Comparison of ENCODE assay signal across 8 cellular contexts in genomic region chr12:3751151-3752095, GRCh38. TPM values are rescaled to one million over a fixed set of nuclear protein-coding genes. Genes with fewer than 3 reads are reported as not detected.
DNase-seq lines count a peak whose midpoint lies in the region; ATAC-seq and TF ChIP-seq lines count a peak whose summit lies in the region.

No MANE protein-coding gene starts in this region.

- H3K4me1 Mint-ChIP-seq in central memory CD8-positive, alpha-beta T cell = peaks cover 40% of the 10 kb centered on the region
- peaks cover 7% of the 10 kb centered on the region for H3K4me1 Mint-ChIP-seq in osteocyte (ENCODE audit: unreplicated experiment)

- TF ChIP-seq CTCF in DND-41 (IDR thresholded peaks at IDR 0.05; ENCODE audit: borderline replicate concordance, extremely low read depth, low read length, poor library complexity, severe bottlenecking) (no peak), osteocyte (IDR thresholded peaks at IDR 0.05) (no peak), ascending aorta (IDR thresholded peaks at IDR 0.05) (no peak)

- peaks cover 77% of the 10 kb centered on the region for H3K79me2 ChIP-seq in DND-41 (ENCODE audit: insufficient read depth, low read length)

- H3K27me3 ChIP-seq in DND-41 (ENCODE audit: insufficient read depth, low read length, poor library complexity) = no peaks in the 10 kb centered on the region
- H3K27me3 ChIP-seq in ascending aorta = no peaks in the 10 kb centered on the region

- H3K4me2 ChIP-seq in DND-41 (ENCODE audit: insufficient read depth, low read length) = peak overlapping the region; percentile 86

- peaks cover 19% of the 10 kb centered on the region for H3K36me3 Mint-ChIP-seq in central memory CD8-positive, alpha-beta T cell (ENCODE audit: insufficient read depth)
- no peaks in the 10 kb centered on the region for H3K36me3 Mint-ChIP-seq in osteocyte (ENCODE audit: unreplicated experiment)

- peaks cover 7% of the 10 kb centered on the region for H3K9me3 ChIP-seq in DND-41 (ENCODE audit: insufficient read depth, low read length, severe bottlenecking)
- no peaks in the 10 kb centered on the region for H3K9me3 ChIP-seq in ascending aorta

- peaks cover 42% of the 10 kb centered on the region for H3K4me1 ChIP-seq in DND-41 (ENCODE audit: insufficient read depth, low read length)
- H3K4me1 ChIP-seq in ascending aorta = no peaks in the 10 kb centered on the region

- H3K36me3 ChIP-seq in DND-41 (ENCODE audit: insufficient read depth, low read length) = peaks cover 18% of the 10 kb centered on the region
- no peaks in the 10 kb centered on the region for H3K36me3 ChIP-seq in ascending aorta

- peak overlapping the region; percentile 78 for H3K4me3 Mint-ChIP-seq in central memory CD8-positive, alpha-beta T cell
- no peak overlapping the region for H3K4me3 Mint-ChIP-seq in osteocyte (ENCODE audit: unreplicated experiment)

- H3K9me3 Mint-ChIP-seq in central memory CD8-positive, alpha-beta T cell = no peaks in the 10 kb centered on the region
- H3K9me3 Mint-ChIP-seq in osteocyte (ENCODE audit: unreplicated experiment) = peaks cover 4% of the 10 kb centered on the region

- H3K9ac ChIP-seq in DND-41 (ENCODE audit: low read depth, low read length) = peak overlapping the region; percentile 96

- H4K20me1 ChIP-seq in DND-41 (ENCODE audit: insufficient read depth, low read length) = peaks cover 3% of the 10 kb centered on the region; the same call in 1 of the 2 replicates

- intact Hi-C loops in ascending aorta (cut with DNase I) = no loop called here

- no peaks in the 10 kb centered on the region for H3K27me3 Mint-ChIP-seq in central memory CD8-positive, alpha-beta T cell
- peaks cover 27% of the 10 kb centered on the region for H3K27me3 Mint-ChIP-seq in osteocyte (ENCODE audit: unreplicated experiment)

- DNase-seq in DND-41 (no peak), NCI-H82 treated with DMSO at 0.1 percent for 48 hours (lab: John Stamatoyannopoulos, UW; ENCODE audit: unreplicated experiment) (peak; percentile 45), osteocyte (ENCODE audit: extremely low spot score, unreplicated experiment) (peak; percentile 83), ascending aorta (ENCODE audit: low spot score in 2 of 2) (no peak), NCI-H2107 (lab: John Stamatoyannopoulos, UW) (no peak), NCI-H446 (lab: John Stamatoyannopoulos, UW) (no peak)
- no peak for DNase-seq in central memory CD8-positive, alpha-beta T cell (ENCODE audit: low spot score in 2 of 2)

- peak overlapping the region; percentile 99 for H3K27ac ChIP-seq in DND-41 (ENCODE audit: low read length)
- H3K27ac ChIP-seq in ascending aorta = no peak overlapping the region

- H2AFZ ChIP-seq in DND-41 (ENCODE audit: low read depth, low read length) = peak overlapping the region; percentile 82

- ATAC-seq in DND-41 (ENCODE audit: insufficient read depth, low read depth) = no peak
- no peak for ATAC-seq in central memory CD8-positive, alpha-beta T cell (replicated peaks; ENCODE audit: extremely low read depth, poor library complexity, severe bottlenecking)
- ATAC-seq in HG03439 (IDR thresholded peaks at IDR 0.05; ENCODE audit: unreplicated experiment) = no peak

- H3K4me3 ChIP-seq in DND-41 (ENCODE audit: low read depth in 1 of 2, low read length in 2 of 2) (peak overlapping the region; percentile 65 to 78; a peak in 3 of 4 replicates), ascending aorta (no peak overlapping the region)

- peak overlapping the region; percentile 99 for H3K27ac Mint-ChIP-seq in central memory CD8-positive, alpha-beta T cell (ENCODE audit: low read depth)
- no peak overlapping the region for H3K27ac Mint-ChIP-seq in osteocyte (ENCODE audit: unreplicated experiment)

RNA-seq across cellular contexts. Expression of gene CRACR2A, which starts 1.5 kb away (rescaled TPM):
- total RNA-seq in osteocyte (0.08 and 0.13 TPM in 2 replicates), ascending aorta (0.53 TPM)

Comparison
In these comparisons a context has a peak if more than half of its experiments do, and no peak if none do; other contexts are left out.
1. DNase-seq: peak in NCI-H82 treated with DMSO at 0.1 percent for 48 hours (single experiment) and osteocyte (single experiment); none in DND-41 (single experiment), central memory CD8-positive, alpha-beta T cell (0 of 2), ascending aorta (0 of 2), NCI-H2107 (single experiment) and NCI-H446 (0 of 2).
2. H3K4me3 ChIP-seq: peak in DND-41 (2 of 2); none in ascending aorta (0 of 2).